Comparison of ENCODE assay signal across 10 cellular contexts in the genomic region with DNA sequence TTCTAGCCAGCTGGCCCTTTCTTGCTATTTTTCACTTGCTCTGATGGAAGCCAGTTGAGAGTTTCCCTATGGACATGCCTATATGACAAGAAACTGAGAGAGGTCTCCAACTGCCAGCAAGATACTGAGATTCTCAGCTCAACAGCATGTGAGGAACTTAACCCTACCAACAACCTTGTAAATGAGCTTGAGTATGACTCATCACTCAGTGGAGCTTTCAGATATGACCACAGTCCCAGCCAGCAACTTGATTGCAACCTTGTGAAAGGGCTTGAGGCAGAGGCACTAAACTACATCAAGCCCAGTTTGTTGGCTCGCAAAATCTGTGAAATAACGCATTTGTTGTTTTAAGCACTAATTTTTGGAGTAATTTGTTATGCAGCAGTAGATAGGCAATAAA.
DNase-seq lines count a peak whose midpoint lies in the region; ATAC-seq and TF ChIP-seq lines count a peak whose summit lies in the region.
"Had no signal": no experiment of that assay in that cellular context is flagged by ENCODE, and none has a peak within 500 bp of the region (broad histone marks: within the 10 kb centered on the region; RNA-seq: fewer than 3 reads in every experiment).

No MANE protein-coding gene starts in this region.

- H3K4me3 ChIP-seq in epithelial cell of esophagus (ENCODE audit: low read length), result no peak overlapping the region
- H3K4me3 ChIP-seq: right atrium auricular region had no signal

- no peak overlapping the region for H3K27ac Mint-ChIP-seq in activated T-cell treated with anti-CD3 and anti-CD28 coated beads, Interleukin-2, amount 50 U/mL, for 24 hours
- H3K27ac Mint-ChIP-seq: CD8-positive, alpha-beta T cell had no signal

- ATAC-seq in GM21515 (IDR thresholded peaks at IDR 0.05; ENCODE audit: unreplicated experiment) (peak; percentile 67), HG03571 (IDR thresholded peaks at IDR 0.05; ENCODE audit: unreplicated experiment) (peak; percentile 57)
- ATAC-seq: CD8-positive, alpha-beta T cell had no signal

- no peak for TF ChIP-seq CTCF in epithelial cell of esophagus (IDR thresholded peaks at IDR 0.05; ENCODE audit: insufficient read depth, low read depth, low read length, missing control alignments)

- DNase-seq in AML-193 (lab: John Stamatoyannopoulos, UW), result peak; percentile 15 to 33
- peak; percentile 28 for DNase-seq in epithelial cell of esophagus (ENCODE audit: low read depth)
- DNase-seq in activated T-cell treated with anti-CD3 and anti-CD28 coated beads, Interleukin-2, amount 50 U/mL, for 24 hours, result no peak
- no peak for DNase-seq in KG1 (lab: John Stamatoyannopoulos, UW)
- DNase-seq in AG08395 (ENCODE audit: low spot score), result no peak
- DNase-seq in activated effector memory CD4-positive, alpha-beta T cell treated with Interleukin-2 at 50 U/mL for 16 hours, result no peak
- DNase-seq: CD8-positive, alpha-beta T cell had no signal

- peaks cover 4% of the 10 kb centered on the region for H3K9me3 Mint-ChIP-seq in activated T-cell treated with anti-CD3 and anti-CD28 coated beads, Interleukin-2, amount 50 U/mL, for 24 hours

- peaks cover 22% of the 10 kb centered on the region for H3K27me3 Mint-ChIP-seq in activated T-cell treated with anti-CD3 and anti-CD28 coated beads, Interleukin-2, amount 50 U/mL, for 24 hours

- H3K36me3 Mint-ChIP-seq in activated T-cell treated with anti-CD3 and anti-CD28 coated beads, Interleukin-2, amount 50 U/mL, for 24 hours (ENCODE audit: low read depth), result no peaks in the 10 kb centered on the region
- H3K36me3 Mint-ChIP-seq: CD8-positive, alpha-beta T cell had no signal

- no peaks in the 10 kb centered on the region for H3K4me1 Mint-ChIP-seq in activated T-cell treated with anti-CD3 and anti-CD28 coated beads, Interleukin-2, amount 50 U/mL, for 24 hours (ENCODE audit: low read depth)

- H3K4me3 Mint-ChIP-seq in activated T-cell treated with anti-CD3 and anti-CD28 coated beads, Interleukin-2, amount 50 U/mL, for 24 hours, result no peak overlapping the region
- H3K4me3 Mint-ChIP-seq: CD8-positive, alpha-beta T cell had no signal

Comparison
In these comparisons a context has a peak if more than half of its experiments do, and no peak if none do; other contexts are left out.
1. DNase-seq: peak in AML-193 (2 of 2) and epithelial cell of esophagus (single experiment); none in activated T-cell treated with anti-CD3 and anti-CD28 coated beads, Interleukin-2, amount 50 U/mL, for 24 hours (single experiment), KG1 (single experiment), AG08395 (single experiment) and activated effector memory CD4-positive, alpha-beta T cell treated with Interleukin-2 at 50 U/mL for 16 hours (single experiment).